ENCODE assay signal across 8 cellular contexts in the genomic region with DNA sequence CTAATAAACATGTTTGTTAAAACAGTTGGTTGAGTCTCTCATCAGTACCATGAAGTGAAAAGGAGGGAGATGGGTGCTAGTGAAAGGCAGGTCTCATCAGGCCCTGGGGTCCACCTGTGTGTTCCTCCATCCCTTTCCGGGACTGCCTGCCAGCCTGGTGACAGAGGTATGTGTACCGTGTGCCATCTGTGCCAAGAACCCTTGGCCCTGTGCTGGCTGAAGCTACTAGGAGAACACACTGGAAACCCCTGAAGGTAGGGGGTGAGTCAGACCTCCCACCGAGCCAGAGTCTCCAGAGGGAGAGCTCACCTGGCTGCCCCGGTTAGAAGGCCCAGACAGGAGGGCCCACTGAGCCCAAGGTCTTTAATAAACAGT. TPM values are rescaled to one million over a fixed set of nuclear protein-coding genes. Genes with fewer than 3 reads are reported as not detected.
DNase-seq lines count a peak whose midpoint lies in the region; ATAC-seq and TF ChIP-seq lines count a peak whose summit lies in the region.

No MANE protein-coding gene starts in this region.

- CTCF ChIA-PET in activated naive CD4-positive, alpha-beta T cell treated with anti-CD3 and anti-CD28 coated beads for 36 hours (lab: Charles Lee), result interaction anchor here (0.9 to 13.5 kb wide), 8 partner anchors 12 to 66 kb away, joined by 3 to 195 read pairs (median 4); no protein-coding TSS in a partner anchor

- no peak for ATAC-seq in HG03439 (IDR thresholded peaks at IDR 0.05; ENCODE audit: unreplicated experiment)

- peak; percentile 70 for DNase-seq in activated naive CD4-positive, alpha-beta T cell treated with anti-CD3 and anti-CD28 coated beads for 36 hours
- DNase-seq in activated naive CD4-positive, alpha-beta T cell treated with Interleukin-2 at 50 U/mL for 16 hours, result no peak
- DNase-seq in epithelial cell of proximal tubule (ENCODE audit: low read depth) (no peak), pons (ENCODE audit: low spot score) (peak; percentile 66), NCI-H748 (lab: John Stamatoyannopoulos, UW; ENCODE audit: unreplicated experiment) (no peak), dermis blood vessel endothelial cell (no peak)

- no peaks in the 10 kb centered on the region for H3K27me3 Mint-ChIP-seq in activated naive CD4-positive, alpha-beta T cell treated with anti-CD3 and anti-CD28 coated beads for 36 hours (ENCODE audit: low read depth)

- peak overlapping the region; percentile 96 for H3K4me3 Mint-ChIP-seq in activated naive CD4-positive, alpha-beta T cell treated with anti-CD3 and anti-CD28 coated beads for 36 hours

- intact Hi-C loops in activated naive CD4-positive, alpha-beta T cell treated with anti-CD3 and anti-CD28 coated beads for 36 hours (cut with micrococcal nuclease), result no loop called here

- H3K4me1 Mint-ChIP-seq in activated naive CD4-positive, alpha-beta T cell treated with anti-CD3 and anti-CD28 coated beads for 36 hours (ENCODE audit: low read depth), result peaks cover 35% of the 10 kb centered on the region

- H3K27ac Mint-ChIP-seq in activated naive CD4-positive, alpha-beta T cell treated with anti-CD3 and anti-CD28 coated beads for 36 hours, result peak overlapping the region; percentile 98

- no peak for TF ChIP-seq CTCF in WI38 (IDR thresholded peaks at IDR 0.05; ENCODE audit: low read depth, low read length)
- no peak for TF ChIP-seq CTCF in epithelial cell of proximal tubule (conservative IDR thresholded peaks at IDR 0.05; ENCODE audit: low read depth, low read length)

- H3K4me3 ChIP-seq in WI38 (ENCODE audit: low read depth, low read length) (peak overlapping the region; percentile 87), epithelial cell of proximal tubule (ENCODE audit: low read depth, low read length) (peak overlapping the region; percentile 98)

- peaks cover 39% of the 10 kb centered on the region for H3K36me3 Mint-ChIP-seq in activated naive CD4-positive, alpha-beta T cell treated with anti-CD3 and anti-CD28 coated beads for 36 hours (ENCODE audit: low read depth)

- no peaks in the 10 kb centered on the region for H3K9me3 Mint-ChIP-seq in activated naive CD4-positive, alpha-beta T cell treated with anti-CD3 and anti-CD28 coated beads for 36 hours

RNA-seq across cellular contexts. Expression of a gene that starts 2.3 kb away (rescaled TPM):
- total RNA-seq in activated naive CD4-positive, alpha-beta T cell treated with anti-CD3 and anti-CD28 coated beads for 36 hours, result 100 to 1,000 TPM; 684 to 689 TPM
- 33.6 and 122 TPM in 2 replicates for total RNA-seq in epithelial cell of proximal tubule
- 146 and 173 TPM in 2 replicates for total RNA-seq in dermis blood vessel endothelial cell

RNA-seq across cellular contexts. Expression of a gene that starts 59.9 kb away (rescaled TPM):
- total RNA-seq in activated naive CD4-positive, alpha-beta T cell treated with anti-CD3 and anti-CD28 coated beads for 36 hours, result 10 to 100 TPM; 61.6 to 68.5 TPM
- total RNA-seq in epithelial cell of proximal tubule (21.4 and 39.0 TPM in 2 replicates), dermis blood vessel endothelial cell (33.5 and 38.3 TPM in 2 replicates)

Comparison
In these comparisons a context has a peak if more than half of its experiments do, and no peak if none do; other contexts are left out.
1. DNase-seq: peak in activated naive CD4-positive, alpha-beta T cell treated with anti-CD3 and anti-CD28 coated beads for 36 hours (single experiment) and pons (single experiment); none in activated naive CD4-positive, alpha-beta T cell treated with Interleukin-2 at 50 U/mL for 16 hours (single experiment), epithelial cell of proximal tubule (single experiment), NCI-H748 (single experiment) and dermis blood vessel endothelial cell (single experiment).